ENCODE assay signal across 8 cellular contexts in genomic region chr5:134510970-134511795, GRCh38. TPM values are rescaled to one million over a fixed set of nuclear protein-coding genes. Genes with fewer than 3 reads are reported as not detected.
A peak's percentile ranks its signal among the peaks of the same experiment; 100 is the strongest.
DNase-seq lines count a peak whose midpoint lies in the region; ATAC-seq, FAIRE-seq and TF ChIP-seq lines count a peak whose summit lies in the region.

No MANE protein-coding gene starts in this region.

- no peaks in the 10 kb centered on the region for H3K27me3 Mint-ChIP-seq in Calu3 (ENCODE audit: unreplicated experiment)

- peak; percentile 83 for FAIRE-seq in endothelial cell of umbilical vein (lab: Jason Lieb, UNC)

- CTCF ChIA-PET in Calu3 (lab: Charles Lee) = interaction anchor here (0.6 to 3.2 kb wide), 10 partner anchors 8 to 103 kb away, joined by 3 to 23 read pairs (median 6); partner anchors contain the start of gene CDKN2AIPNL
- CTCF ChIA-PET in endothelial cell of umbilical vein (lab: Charles Lee) = interaction anchor here (0.7 to 3.1 kb wide), 12 partner anchors 8 to 103 kb away, joined by 3 to 13 read pairs (median 4); partner anchors contain the start of genes CDKN2AIPNL and JADE2

- peak overlapping the region; percentile 87 for H3K27ac Mint-ChIP-seq in Calu3 (ENCODE audit: unreplicated experiment)

- H3K9ac ChIP-seq in endothelial cell of umbilical vein (replicated peaks; ENCODE audit: extremely low read depth, insufficient read depth, low read length) = no peak overlapping the region

- peak overlapping the region; percentile 64 for H3K4me3 Mint-ChIP-seq in Calu3 (ENCODE audit: low read depth, unreplicated experiment)

- H3K36me3 Mint-ChIP-seq in Calu3 (ENCODE audit: insufficient read depth, unreplicated experiment) = peaks cover 68% of the 10 kb centered on the region

- H3K27ac ChIP-seq in endothelial cell of umbilical vein (ENCODE audit: insufficient read depth, low read depth, low read length) (peak overlapping the region; percentile 42), sigmoid colon (peak overlapping the region; percentile 46 to 58 (median 54))

- no peak for ATAC-seq in GM18870 (IDR thresholded peaks at IDR 0.05; ENCODE audit: unreplicated experiment)
- no peak for ATAC-seq in GM19324 (IDR thresholded peaks at IDR 0.05; ENCODE audit: low FRiP score, unreplicated experiment)

- H3K4me3 ChIP-seq in endothelial cell of umbilical vein (replicated peaks in 1 of 3; ENCODE audit: insufficient read depth in 1 of 3, low read depth in 1 of 3, low read length in 3 of 3) (no peak overlapping the region), sigmoid colon (no peak overlapping the region)

- no peaks in the 10 kb centered on the region for H4K20me1 ChIP-seq in endothelial cell of umbilical vein (replicated peaks; ENCODE audit: control insufficient read depth, extremely low read depth, insufficient read depth, low read length)

- H3K4me1 ChIP-seq in endothelial cell of umbilical vein (ENCODE audit: control insufficient read depth, extremely low read depth, insufficient read depth, low read length) (peaks cover 15% of the 10 kb centered on the region), sigmoid colon (peaks cover 0 to 18% (median 16%) of the 10 kb centered on the region in 4 donors)

- no peak for TF ChIP-seq POLR2A in endothelial cell of umbilical vein (IDR thresholded peaks at IDR 0.05; ENCODE audit: low read depth, low read length)
- TF ChIP-seq POLR2A in sigmoid colon (IDR thresholded peaks at IDR 0.05) = no peak

- H3K9me3 ChIP-seq in endothelial cell of umbilical vein (replicated peaks; ENCODE audit: control insufficient read depth, insufficient read depth, low read length) (no peaks in the 10 kb centered on the region), sigmoid colon (no peaks in the 10 kb centered on the region)

- dilution Hi-C loops in endothelial cell of umbilical vein (cut with MboI; ENCODE audit: extremely low pct_ligation_motif_present, low sequenced_read_pairs) = no loop called here

- no peaks in the 10 kb centered on the region for H3K9me1 ChIP-seq in endothelial cell of umbilical vein (replicated peaks; ENCODE audit: control insufficient read depth, extremely low read depth, insufficient read depth, low read length)

- TF ChIP-seq EP300 in sigmoid colon (IDR thresholded peaks at IDR 0.05) = no peak

- POLR2A ChIA-PET in endothelial cell of umbilical vein (lab: Charles Lee) = no interaction called here

- DNase-seq in Calu3 (peak; percentile 91), SW480 (ENCODE audit: low spot score) (peak; percentile 93), endothelial cell of umbilical vein (ENCODE audit: low read depth, low spot score) (peak; percentile 58), sigmoid colon (no peak), SIG-M5 (lab: John Stamatoyannopoulos, UW) (no peak), AML-193 (lab: John Stamatoyannopoulos, UW) (no peak)

- BruUV-seq in Calu3 (replicated peaks; lab: Mats Ljungman, UMichigan) (no TSS peak), endothelial cell of umbilical vein (replicated peaks; lab: Mats Ljungman, UMichigan) (no TSS peak)

- no peaks in the 10 kb centered on the region for H3K9me3 Mint-ChIP-seq in Calu3 (ENCODE audit: low read depth, unreplicated experiment)

- peak overlapping the region; percentile 48 for H2AFZ ChIP-seq in endothelial cell of umbilical vein (ENCODE audit: low read depth, low read length)

- H3K27me3 ChIP-seq in endothelial cell of umbilical vein (ENCODE audit: control insufficient read depth in 2 of 2, insufficient read depth in 2 of 2, low read length in 2 of 2) (no peaks in the 10 kb centered on the region), sigmoid colon (no peaks in the 10 kb centered on the region)

- H3K4me2 ChIP-seq in endothelial cell of umbilical vein (ENCODE audit: insufficient read depth, low read length) = no peak overlapping the region

- 51 to 64% methylated on average over 9 of the region's 9 CpGs for WGBS in sigmoid colon, 2 donors

- intact Hi-C loops in Calu3 (cut with micrococcal nuclease; ENCODE audit: unreplicated experiment) = loop anchor here (2.0 to 5.0 kb wide), 4 partner anchors 14 to 209 kb away; partner anchors contain the start of genes JADE2 and UBE2B
- intact Hi-C loops in endothelial cell of umbilical vein (cut with micrococcal nuclease) = no loop called here
- intact Hi-C loops in sigmoid colon (cut with DNase I) = no loop called here

- H3K79me2 ChIP-seq in endothelial cell of umbilical vein (ENCODE audit: control insufficient read depth, insufficient read depth, low read length) = no peaks in the 10 kb centered on the region

- TF ChIP-seq CTCF in Calu3 (IDR thresholded peaks at IDR 0.05; ENCODE audit: unreplicated experiment) (no peak), endothelial cell of umbilical vein (IDR thresholded peaks at IDR 0.05; ENCODE audit: extremely low read depth in 1 of 2, insufficient read depth in 1 of 2, low read depth in 1 of 2, low read length in 2 of 2) (no peak), sigmoid colon (IDR thresholded peaks at IDR 0.05) (no peak)

- H3K4me1 Mint-ChIP-seq in Calu3 (ENCODE audit: low read depth, unreplicated experiment) = peaks cover 64% of the 10 kb centered on the region

- no peaks in the 10 kb centered on the region for H3K36me3 ChIP-seq in endothelial cell of umbilical vein (ENCODE audit: control insufficient read depth in 2 of 2, extremely low read depth in 1 of 2, insufficient read depth in 2 of 2, low read length in 2 of 2)
- H3K36me3 ChIP-seq in sigmoid colon = no peaks in the 10 kb centered on the region

TF ChIP-seq in endothelial cell of umbilical vein, 7 proteins besides CTCF, POLR2A, EP300 and RAD21:
- peak; percentile 60 for TF ChIP-seq JUN (IDR thresholded peaks at IDR 0.05; ENCODE audit: borderline replicate concordance, insufficient read depth, insufficient read length, low read depth)
- TF ChIP-seq POLR2AphosphoS5 (IDR thresholded peaks at IDR 0.05; ENCODE audit: insufficient read depth, low read depth, low read length) = peak; percentile 18
- no peak for TF ChIP-seq MYC (IDR thresholded peaks at IDR 0.05; ENCODE audit: low read depth, low read length)
- peak; percentile 66 for TF ChIP-seq FOS (IDR thresholded peaks at IDR 0.05; ENCODE audit: borderline replicate concordance, insufficient read depth, low read length)

RNA-seq across cellular contexts. Expression of gene JADE2, which starts 14.3 kb away (rescaled TPM):
- total RNA-seq in Calu3 (2022) = 93.4 and 128 TPM in 2 replicates
- 19.2 and 31.1 TPM in 2 replicates for total RNA-seq in endothelial cell of umbilical vein
- polyA plus RNA-seq in endothelial cell of umbilical vein = 11.6 and 12.0 TPM in 2 replicates
- 8.5 and 10.9 TPM in 2 replicates for polyA plus RNA-seq in endothelial cell of umbilical vein (2011; cell fraction: cytosol; rRNA removed)
- 14.2 and 14.8 TPM in 2 replicates for polyA plus RNA-seq in endothelial cell of umbilical vein (2011; cell fraction: nucleus; rRNA removed)
- polyA plus RNA-seq in endothelial cell of umbilical vein (2012) = 10.5 and 12.9 TPM in 2 replicates
- 20.0 and 23.9 TPM in 2 replicates for polyA minus RNA-seq in endothelial cell of umbilical vein
- 43.5 TPM for polyA minus RNA-seq in endothelial cell of umbilical vein (2011; cell fraction: cytosol; rRNA and poly(A)+ RNA removed)
- polyA minus RNA-seq in endothelial cell of umbilical vein (2011; cell fraction: nucleus; rRNA and poly(A)+ RNA removed) = 8.1 and 14.9 TPM in 2 replicates
- total RNA-seq in sigmoid colon = 10 to 100 TPM; 38.5 to 53.8 (median 44.7) TPM
- polyA plus RNA-seq in sigmoid colon = 10 to 100 TPM in 1 of 3 donors, 1 to 10 TPM in 2; 4.9 to 34.5 (median 6.0) TPM

Comparison
In these comparisons a context has a peak if more than half of its experiments do, and no peak if none do; other contexts are left out.
1. DNase-seq: peak in Calu3 (single experiment), SW480 (single experiment) and endothelial cell of umbilical vein (single experiment); none in sigmoid colon (single experiment), SIG-M5 (single experiment) and AML-193 (0 of 2).